ENCODE assay signal across 26 cellular contexts in genomic region chr5:39381376-39381775, GRCh38. TPM values are rescaled to one million over a fixed set of nuclear protein-coding genes. Genes with fewer than 3 reads are reported as not detected.
"Had no signal": no experiment of that assay in that cellular context is flagged by ENCODE, and none has a peak within 500 bp of the region (broad histone marks: within the 10 kb centered on the region; RNA-seq: fewer than 3 reads in every experiment).

No MANE protein-coding gene starts in this region.

- H3K4me1 ChIP-seq: ascending aorta, body of pancreas had no signal

- H3K27ac ChIP-seq: ascending aorta, body of pancreas had no signal

- H3K27ac Mint-ChIP-seq: activated CD8-positive, alpha-beta T cell treated with anti-CD3 and anti-CD28 coated beads, Interleukin-2, amount 10 ng/mL, durations not matched to agents 7 days and 5 days; activated naive CD8-positive, alpha-beta T cell treated with anti-CD3 and anti-CD28 coated beads, Interleukin-2, amount 10 ng/mL, durations not matched to agents 7 days and 5 days; T-helper 1 cell treated with Interleukin-12 subunit alpha and Interleukin-12 subunit beta and Interleukin-4 antibody, amounts not matched to agents 30 μg/mL and 1 μg/mL, for 36 hours had no signal

- H3K9me3 ChIP-seq: ascending aorta, body of pancreas had no signal

- H3K4me1 Mint-ChIP-seq: activated naive CD8-positive, alpha-beta T cell treated with anti-CD3 and anti-CD28 coated beads, Interleukin-2, amount 10 ng/mL, durations not matched to agents 7 days and 5 days had no signal

- H3K4me3 ChIP-seq: ascending aorta, body of pancreas had no signal

- ATAC-seq: activated CD8-positive, alpha-beta T cell treated with anti-CD3 and anti-CD28 coated beads, Interleukin-2, amount 10 ng/mL, durations not matched to agents 7 days and 5 days; body of pancreas had no signal

- H3K27me3 ChIP-seq: ascending aorta, body of pancreas had no signal

- H3K4me3 Mint-ChIP-seq: activated CD8-positive, alpha-beta T cell treated with anti-CD3 and anti-CD28 coated beads, Interleukin-2, amount 10 ng/mL, durations not matched to agents 7 days and 5 days; activated naive CD8-positive, alpha-beta T cell treated with anti-CD3 and anti-CD28 coated beads, Interleukin-2, amount 10 ng/mL, durations not matched to agents 7 days and 5 days; T-helper 1 cell treated with Interleukin-12 subunit alpha and Interleukin-12 subunit beta and Interleukin-4 antibody, amounts not matched to agents 30 μg/mL and 1 μg/mL, for 36 hours had no signal

- H3K36me3 Mint-ChIP-seq: activated naive CD8-positive, alpha-beta T cell treated with anti-CD3 and anti-CD28 coated beads, Interleukin-2, amount 10 ng/mL, durations not matched to agents 7 days and 5 days had no signal

- DNase-seq: activated CD4-positive, alpha-beta T cell treated with anti-CD3 and anti-CD28 coated beads for 48 hours; activated CD4-positive, alpha-beta T cell treated with anti-CD3 and anti-CD28 coated beads, Interleukin-2, amount 50 U/mL, for 4 hours; activated CD4-positive, CD25-positive, alpha-beta regulatory T cell treated with anti-CD3 and anti-CD28 coated beads, Interleukin-2, amount 50 U/mL, for 72 hours; activated CD8-positive, alpha-beta memory T cell treated with anti-CD3 and anti-CD28 coated beads, Interleukin-2, amount 50 U/mL, for 48 hours; activated CD8-positive, alpha-beta T cell treated with anti-CD3 and anti-CD28 coated beads, Interleukin-2, amount 10 ng/mL, durations not matched to agents 7 days and 5 days; activated naive CD4-positive, alpha-beta T cell treated with anti-CD3 and anti-CD28 coated beads, Interleukin-2, amount 50 U/mL, for 16 hours; activated naive CD8-positive, alpha-beta T cell treated with anti-CD3 and anti-CD28 coated beads, Interleukin-2, amount 10 ng/mL, durations not matched to agents 7 days and 5 days; activated T-cell treated with anti-CD3 and anti-CD28 coated beads, Interleukin-2, amount 50 U/mL, for 1 hour; amniotic stem cell; body of pancreas; central memory CD4-positive, alpha-beta T cell; Karpas-422; MM.1S; NCI-H1105; NCI-H146; NCI-H1930; NCI-H2171; NCI-H2227 treated with DMSO at 0.1 percent for 48 hours; NCI-H446 treated with DMSO at 0.1 percent for 48 hours; NCI-H526; NCI-H774 had no signal

- H3K9me3 Mint-ChIP-seq: activated naive CD8-positive, alpha-beta T cell treated with anti-CD3 and anti-CD28 coated beads, Interleukin-2, amount 10 ng/mL, durations not matched to agents 7 days and 5 days; T-helper 1 cell treated with Interleukin-12 subunit alpha and Interleukin-12 subunit beta and Interleukin-4 antibody, amounts not matched to agents 30 μg/mL and 1 μg/mL, for 36 hours had no signal

RNA-seq across cellular contexts. Expression of gene C9, which starts 17.1 kb away (rescaled TPM):
- total RNA-seq: activated CD8-positive, alpha-beta T cell treated with anti-CD3 and anti-CD28 coated beads, Interleukin-2, amount 10 ng/mL, durations not matched to agents 7 days and 5 days; activated naive CD8-positive, alpha-beta T cell treated with anti-CD3 and anti-CD28 coated beads, Interleukin-2, amount 10 ng/mL, durations not matched to agents 7 days and 5 days; body of pancreas; bronchial epithelial cell; OCI-LY7; RPMI7951 had no signal

RNA-seq across cellular contexts. Expression of gene DAB2, which starts 43.4 kb away (rescaled TPM):
- total RNA-seq: activated CD8-positive, alpha-beta T cell treated with anti-CD3 and anti-CD28 coated beads, Interleukin-2, amount 10 ng/mL, durations not matched to agents 7 days and 5 days had no signal
